8 cellular contexts compared by ENCODE assay signal in genomic region chr17:2401426-2402221, GRCh38. TPM values are rescaled to one million over a fixed set of nuclear protein-coding genes. Genes with fewer than 3 reads are reported as not detected.
DNase-seq lines count a peak whose midpoint lies in the region; ATAC-seq and TF ChIP-seq lines count a peak whose summit lies in the region.

No MANE protein-coding gene starts in this region.

- in situ Hi-C loops in GM13976 (cut with MboI; ENCODE audit: low sequenced_read_pairs, unreplicated experiment): no loop called here

- no peaks in the 10 kb centered on the region for H3K9me3 ChIP-seq in ascending aorta
- no peaks in the 10 kb centered on the region for H3K9me3 ChIP-seq in right atrium auricular region
- no peaks in the 10 kb centered on the region for H3K9me3 ChIP-seq in prostate gland

- H3K4me3 Mint-ChIP-seq in T-helper 2 cell treated with Interferon-gamma antibody and Interleukin-4, amounts not matched to agents 5 μg/mL and 100 μg/mL, for 36 hours: peak overlapping the region; percentile 94

- H3K36me3 Mint-ChIP-seq in T-helper 2 cell treated with Interferon-gamma antibody and Interleukin-4, amounts not matched to agents 5 μg/mL and 100 μg/mL, for 36 hours (ENCODE audit: low read depth): peaks cover 6% of the 10 kb centered on the region

- peak; percentile 53 for ATAC-seq in HG02885 (IDR thresholded peaks at IDR 0.05; ENCODE audit: poor library complexity, unreplicated experiment)

- H3K27me3 Mint-ChIP-seq in T-helper 2 cell treated with Interferon-gamma antibody and Interleukin-4, amounts not matched to agents 5 μg/mL and 100 μg/mL, for 36 hours (ENCODE audit: low read depth): no peaks in the 10 kb centered on the region

- no peaks in the 10 kb centered on the region for H3K36me3 ChIP-seq in ascending aorta
- no peaks in the 10 kb centered on the region for H3K36me3 ChIP-seq in right atrium auricular region
- no peaks in the 10 kb centered on the region for H3K36me3 ChIP-seq in prostate gland
- H3K36me3 ChIP-seq in urinary bladder (ENCODE audit: insufficient read depth): no peaks in the 10 kb centered on the region

- no peaks in the 10 kb centered on the region for H3K27me3 ChIP-seq in ascending aorta
- no peaks in the 10 kb centered on the region for H3K27me3 ChIP-seq in right atrium auricular region
- H3K27me3 ChIP-seq in prostate gland (replicated peaks; ENCODE audit: insufficient read depth): no peaks in the 10 kb centered on the region

- DNase-seq in GM13976 (ENCODE audit: low spot score) (peak; percentile 94), NCI-H187 (lab: John Stamatoyannopoulos, UW) (peak; percentile 85 to 95), ascending aorta (ENCODE audit: low spot score in 2 of 2) (peak; percentile 100), right atrium auricular region (ENCODE audit: low spot score) (peak; percentile 100), prostate gland (ENCODE audit: low spot score) (peak; percentile 100)
- DNase-seq in T-helper 2 cell treated with Interferon-gamma antibody and Interleukin-4, amounts not matched to agents 5 μg/mL and 100 μg/mL, for 36 hours (ENCODE audit: low spot score): peak; percentile 99

- TF ChIP-seq CTCF in GM13976 (IDR thresholded peaks at IDR 0.05; ENCODE audit: borderline replicate concordance, control extremely low read depth, extremely low read depth, insufficient read depth, missing control alignments) (no peak), ascending aorta (IDR thresholded peaks at IDR 0.05) (no peak), right atrium auricular region (IDR thresholded peaks at IDR 0.05) (no peak), prostate gland (IDR thresholded peaks at IDR 0.05) (no peak)

- no peak for TF ChIP-seq POLR2A in prostate gland (IDR thresholded peaks at IDR 0.05)

- H3K27ac Mint-ChIP-seq in T-helper 2 cell treated with Interferon-gamma antibody and Interleukin-4, amounts not matched to agents 5 μg/mL and 100 μg/mL, for 36 hours: peak overlapping the region; percentile 100

- WGBS in prostate gland: under 1% methylated on average over 54 of the region's 72 CpGs
- WGBS in urinary bladder: under 1% methylated on average over 72 of the region's 72 CpGs

- peaks cover 47% of the 10 kb centered on the region for H3K4me1 Mint-ChIP-seq in T-helper 2 cell treated with Interferon-gamma antibody and Interleukin-4, amounts not matched to agents 5 μg/mL and 100 μg/mL, for 36 hours (ENCODE audit: low read depth)

- intact Hi-C loops in ascending aorta (cut with DNase I): loop anchor here (1.0 to 5.0 kb wide), 2 partner anchors 8 to 684 kb away; no protein-coding TSS in a partner anchor
- intact Hi-C loops in prostate gland (cut with DNase I): no loop called here

- H3K27ac ChIP-seq in ascending aorta: peak overlapping the region; percentile 97 to 98
- H3K27ac ChIP-seq in right atrium auricular region: peak overlapping the region; percentile 99 to 100
- peak overlapping the region; percentile 97 to 99 for H3K27ac ChIP-seq in prostate gland
- H3K27ac ChIP-seq in urinary bladder (ENCODE audit: low read depth): peak overlapping the region; percentile 89

- H3K4me3 ChIP-seq in ascending aorta: peak overlapping the region; percentile 84 to 86
- peak overlapping the region; percentile 82 to 90 for H3K4me3 ChIP-seq in right atrium auricular region
- peak overlapping the region; percentile 92 to 94 for H3K4me3 ChIP-seq in prostate gland
- H3K4me3 ChIP-seq in urinary bladder (ENCODE audit: low read depth, low read length): peak overlapping the region; percentile 82

- H3K9me3 Mint-ChIP-seq in T-helper 2 cell treated with Interferon-gamma antibody and Interleukin-4, amounts not matched to agents 5 μg/mL and 100 μg/mL, for 36 hours: no peaks in the 10 kb centered on the region

- H3K4me1 ChIP-seq in ascending aorta (peaks cover 26 to 60% of the 10 kb centered on the region in 2 donors), right atrium auricular region (peaks cover 0 to 69% of the 10 kb centered on the region in 2 donors), prostate gland (replicated peaks) (peaks cover 24% of the 10 kb centered on the region), urinary bladder (ENCODE audit: insufficient read depth) (no peaks in the 10 kb centered on the region)

RNA-seq across cellular contexts. Expression of gene MNT, which starts 0.8 kb away (rescaled TPM):
- 4.9 TPM for total RNA-seq in ascending aorta
- total RNA-seq in right atrium auricular region: 1 to 10 TPM; 3.7 to 7.7 TPM
- total RNA-seq in prostate gland: 10 to 100 TPM; 14.8 to 32.0 TPM
- 7.5 TPM for total RNA-seq in urinary bladder
- 20.5 TPM for polyA plus RNA-seq in urinary bladder

Comparison
In these comparisons a context has a peak if more than half of its experiments do, and no peak if none do; other contexts are left out.
1. Peak in every context shown above with its lines: DNase-seq, ATAC-seq, H3K4me3 ChIP-seq and H3K27ac ChIP-seq.